ENCODE assay signal across 1 cellular context in genomic region chr16:50699345-50700159, GRCh38.
TF ChIP-seq lines count a peak whose summit lies in the region.

No MANE protein-coding gene starts in this region.

TF ChIP-seq in HepG2, 621 proteins besides CTCF, POLR2A, EP300 and RAD21 (continued from another document):
- TF ChIP-seq THAP11 (CRISPR knock-in tag; IDR thresholded peaks at IDR 0.05) (peak; percentile 39; the same call in 1 of the 2 replicates), CEBPG (CRISPR knock-in tag; IDR thresholded peaks at IDR 0.05) (peak; percentile 90), ZNF766 (CRISPR knock-in tag; IDR thresholded peaks at IDR 0.05; ENCODE audit: borderline replicate concordance) (0 out of 2 replicates have a peak, but pooled peaks have one; percentile 41), HNRNPLL (IDR thresholded peaks at IDR 0.05; ENCODE audit: low read depth, low read length, poor library complexity, severe bottlenecking) (no peak), HIVEP1 (CRISPR knock-in tag; IDR thresholded peaks at IDR 0.05) (peak; percentile 68; the same call in 1 of the 2 replicates), ZNF367 (CRISPR knock-in tag; IDR thresholded peaks at IDR 0.05; ENCODE audit: borderline replicate concordance) (0 out of 2 replicates have a peak, but pooled peaks have one; percentile 25), ISL2 (CRISPR knock-in tag; IDR thresholded peaks at IDR 0.05) (0 out of 2 replicates have a peak, but pooled peaks have one; percentile 23), MXD1 (CRISPR knock-in tag; IDR thresholded peaks at IDR 0.05) (peak; percentile 70), ZNF788 (CRISPR knock-in tag; IDR thresholded peaks at IDR 0.05; ENCODE audit: borderline replicate concordance) (peak; percentile 55; the same call in 1 of the 2 replicates), NR1H2 (CRISPR knock-in tag; IDR thresholded peaks at IDR 0.05; ENCODE audit: borderline replicate concordance, low read depth) (no peak), PREB (CRISPR knock-in tag; IDR thresholded peaks at IDR 0.05) (no peak), BORCS8-MEF2B (CRISPR knock-in tag; IDR thresholded peaks at IDR 0.05) (peak; percentile 36; the same call in 1 of the 2 replicates), CEBPB (IDR thresholded peaks at IDR 0.05; ENCODE audit: borderline replicate concordance, low read depth, low read length) (peak; percentile 97), MAX (IDR thresholded peaks at IDR 0.05) (peak; percentile 81), KLF6 (CRISPR knock-in tag; IDR thresholded peaks at IDR 0.05) (peak; percentile 89; the same call in 1 of the 2 replicates), ZNF18 (CRISPR knock-in tag; IDR thresholded peaks at IDR 0.05; ENCODE audit: insufficient replicate concordance) (peak; percentile 59), TFDP1 (CRISPR knock-in tag; IDR thresholded peaks at IDR 0.05; ENCODE audit: borderline replicate concordance) (peak; percentile 70; the same call in 1 of the 2 replicates), ZNF263 (CRISPR knock-in tag; IDR thresholded peaks at IDR 0.05) (peak; percentile 34; the same call in 1 of the 2 replicates), NFYB (CRISPR knock-in tag; IDR thresholded peaks at IDR 0.05) (no peak), POGK (CRISPR knock-in tag; conservative IDR thresholded peaks at IDR 0.05) (peak; percentile 53; the same call in 1 of the 2 replicates), ARNT2 (CRISPR knock-in tag; IDR thresholded peaks at IDR 0.05; ENCODE audit: low read depth) (peak; percentile 64; the same call in 1 of the 2 replicates), ZNF737 (CRISPR knock-in tag; IDR thresholded peaks at IDR 0.05; ENCODE audit: borderline replicate concordance) (peak; percentile 72; the same call in 1 of the 2 replicates), TAF15 (IDR thresholded peaks at IDR 0.05; ENCODE audit: low read depth, low read length, poor library complexity, severe bottlenecking) (no peak), NFKB2 (CRISPR knock-in tag; IDR thresholded peaks at IDR 0.05; ENCODE audit: borderline replicate concordance) (peak; percentile 54; the same call in 1 of the 2 replicates), GATAD2A (CRISPR knock-in tag; IDR thresholded peaks at IDR 0.05) (peak; percentile 45; the same call in 1 of the 2 replicates), ZNF605 (CRISPR knock-in tag; IDR thresholded peaks at IDR 0.05) (peak; percentile 66), TP53 (CRISPR knock-in tag; conservative IDR thresholded peaks at IDR 0.05) (peak; percentile 62; the same call in 1 of the 2 replicates), ZNF350 (CRISPR knock-in tag; IDR thresholded peaks at IDR 0.05; ENCODE audit: borderline replicate concordance, low read depth) (peak; percentile 42; the same call in 1 of the 2 replicates), KAT8 (CRISPR knock-in tag; IDR thresholded peaks at IDR 0.05) (0 out of 2 replicates have a peak, but pooled peaks have one; percentile 27), NONO (IDR thresholded peaks at IDR 0.05) (no peak), NONO (CRISPR knock-in tag; conservative IDR thresholded peaks at IDR 0.05) (0 out of 2 replicates have a peak, but pooled peaks have one; percentile 13), REXO4 (CRISPR knock-in tag; IDR thresholded peaks at IDR 0.05; ENCODE audit: borderline replicate concordance) (0 out of 2 replicates have a peak, but pooled peaks have one; percentile 35), ZNF354B (CRISPR knock-in tag; IDR thresholded peaks at IDR 0.05) (no peak), SAP130 (CRISPR knock-in tag; IDR thresholded peaks at IDR 0.05; ENCODE audit: low read depth) (0 out of 2 replicates have a peak, but pooled peaks have one; percentile 19), KLF9 (CRISPR knock-in tag; IDR thresholded peaks at IDR 0.05; ENCODE audit: low read depth) (no peak), HDAC1 (CRISPR knock-in tag; IDR thresholded peaks at IDR 0.05) (no peak), ZNF704 (CRISPR knock-in tag; IDR thresholded peaks at IDR 0.05; ENCODE audit: borderline replicate concordance) (0 out of 2 replicates have a peak, but pooled peaks have one; percentile 33), SALL1 (CRISPR knock-in tag; IDR thresholded peaks at IDR 0.05) (peak; percentile 65)
